Comparison of ENCODE assay signal across 8 cellular contexts in the genomic region with DNA sequence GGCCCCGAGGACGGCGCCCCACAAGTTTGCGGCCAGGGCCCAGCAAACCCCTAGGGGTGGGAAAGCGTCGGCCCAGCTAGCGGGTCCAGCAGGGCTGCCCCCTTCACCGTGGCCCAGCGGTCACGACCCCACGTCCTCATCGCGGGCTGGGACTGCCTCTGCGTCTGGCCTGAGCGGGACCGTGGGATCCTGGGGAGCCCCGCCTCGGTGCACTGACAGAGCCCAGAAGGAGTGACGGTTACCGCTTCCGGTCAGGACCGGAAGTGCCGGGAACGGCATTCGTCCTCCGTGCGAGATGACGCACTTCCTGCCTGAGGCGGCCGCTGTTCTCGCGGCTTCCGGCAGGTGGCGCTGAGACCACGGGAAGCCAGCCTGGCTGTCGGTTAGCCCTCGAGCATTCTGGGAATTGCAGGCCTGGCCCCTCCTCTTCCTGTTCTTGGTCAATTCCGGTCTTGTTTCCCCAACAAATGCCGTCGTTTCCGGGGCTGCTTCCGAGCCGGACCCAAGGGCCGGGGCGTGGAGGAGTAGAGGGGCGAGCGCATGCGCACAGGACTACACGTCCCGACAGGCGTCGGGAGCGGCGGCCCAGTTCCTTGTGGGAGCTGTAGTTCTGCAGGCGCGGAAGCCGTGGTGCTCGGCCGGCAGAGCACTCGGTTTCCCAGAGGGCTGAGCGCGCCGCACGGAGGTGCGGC. TPM values are rescaled to one million over a fixed set of nuclear protein-coding genes. Genes with fewer than 3 reads are reported as not detected.
DNase-seq lines count a peak whose midpoint lies in the region; ATAC-seq and TF ChIP-seq lines count a peak whose summit lies in the region.

TSSC4 (plus strand) TSS at position 682 of the 692 bp plus-strand sequence. CDS start 1,884 bp downstream, outside the sequence.

- peaks cover 33% of the 10 kb centered on the region for H3K36me3 ChIP-seq in RWPE2 (ENCODE audit: low read depth)

- H3K36me3 Mint-ChIP-seq in natural killer cell treated with Interleukin-12 subunit alpha and Interleukin-12 subunit beta and Interleukin-15 and Interleukin-18, amount 100 ng/mL, for 72 hours = peaks cover 5% of the 10 kb centered on the region
- peaks cover 16% of the 10 kb centered on the region for H3K36me3 Mint-ChIP-seq in stimulated activated naive CD8-positive, alpha-beta T cell treated with anti-CD3 and anti-CD28 coated beads, Interleukin-15, Interleukin-2, amounts not matched to agents 100 ng/mL and 50 ng/mL, for 24 hours (ENCODE audit: low read depth)

- peaks cover 6 to 13% of the 10 kb centered on the region in 2 donors for H3K4me1 Mint-ChIP-seq in natural killer cell treated with Interleukin-12 subunit alpha and Interleukin-12 subunit beta and Interleukin-15 and Interleukin-18, amount 100 ng/mL, for 72 hours (ENCODE audit: low read depth in 2 of 2)
- peaks cover 8% of the 10 kb centered on the region for H3K4me1 Mint-ChIP-seq in stimulated activated naive CD8-positive, alpha-beta T cell treated with anti-CD3 and anti-CD28 coated beads, Interleukin-15, Interleukin-2, amounts not matched to agents 100 ng/mL and 50 ng/mL, for 24 hours (ENCODE audit: low read depth)

- DNase-seq in EL (peak; percentile 100), GOT3 (lab: John Stamatoyannopoulos, UW) (peak; percentile 90), LNCaP clone FGC (ENCODE audit: low read depth) (peak; percentile 99), RWPE2 (ENCODE audit: low spot score) (peak; percentile 99), fibroblast of peridontal ligament (ENCODE audit: extremely low read depth) (peak; percentile 100)
- DNase-seq in activated T-helper 9 cell treated with anti-CD3 and anti-CD28 coated beads, Interleukin-2, amount 50 U/mL, for 16 hours (ENCODE audit: low read depth) = peak; percentile 98
- peak; percentile 100 for DNase-seq in natural killer cell treated with Interleukin-12 subunit alpha and Interleukin-12 subunit beta and Interleukin-15 and Interleukin-18, amount 100 ng/mL, for 72 hours (ENCODE audit: low spot score)

- H3K9me3 ChIP-seq in RWPE2 (ENCODE audit: severe bottlenecking) = no peaks in the 10 kb centered on the region

- ATAC-seq in RWPE2 (ENCODE audit: low read depth) = peak; percentile 89
- ATAC-seq in natural killer cell treated with Interleukin-12 subunit alpha and Interleukin-12 subunit beta and Interleukin-15 and Interleukin-18, amount 100 ng/mL, for 72 hours = peak; percentile 90 to 93

- peak within 1 kb of the TSS; percentile 88 for H3K27ac Mint-ChIP-seq in natural killer cell treated with Interleukin-12 subunit alpha and Interleukin-12 subunit beta and Interleukin-15 and Interleukin-18, amount 100 ng/mL, for 72 hours
- peak within 1 kb of the TSS; percentile 83 for H3K27ac Mint-ChIP-seq in stimulated activated naive CD8-positive, alpha-beta T cell treated with anti-CD3 and anti-CD28 coated beads, Interleukin-15, Interleukin-2, amounts not matched to agents 100 ng/mL and 50 ng/mL, for 24 hours

- peak; percentile 100 for TF ChIP-seq CTCF in LNCaP clone FGC (IDR thresholded peaks at IDR 0.05; ENCODE audit: control insufficient read depth, extremely low read depth, insufficient read depth)
- TF ChIP-seq CTCF in RWPE2 (IDR thresholded peaks at IDR 0.05; ENCODE audit: poor library complexity, severe bottlenecking) = peak; percentile 98

- no peaks in the 10 kb centered on the region for H3K9me3 Mint-ChIP-seq in natural killer cell treated with Interleukin-12 subunit alpha and Interleukin-12 subunit beta and Interleukin-15 and Interleukin-18, amount 100 ng/mL, for 72 hours
- H3K9me3 Mint-ChIP-seq in stimulated activated naive CD8-positive, alpha-beta T cell treated with anti-CD3 and anti-CD28 coated beads, Interleukin-15, Interleukin-2, amounts not matched to agents 100 ng/mL and 50 ng/mL, for 24 hours = no peaks in the 10 kb centered on the region

- H3K4me1 ChIP-seq in RWPE2 (ENCODE audit: insufficient read depth, poor library complexity, severe bottlenecking) = peaks cover 4% of the 10 kb centered on the region

- no peaks in the 10 kb centered on the region for H3K27me3 ChIP-seq in RWPE2 (ENCODE audit: insufficient read depth, poor library complexity, severe bottlenecking)

- H3K4me3 Mint-ChIP-seq in natural killer cell treated with Interleukin-12 subunit alpha and Interleukin-12 subunit beta and Interleukin-15 and Interleukin-18, amount 100 ng/mL, for 72 hours = peak within 1 kb of the TSS; percentile 93
- H3K4me3 Mint-ChIP-seq in stimulated activated naive CD8-positive, alpha-beta T cell treated with anti-CD3 and anti-CD28 coated beads, Interleukin-15, Interleukin-2, amounts not matched to agents 100 ng/mL and 50 ng/mL, for 24 hours = peak within 1 kb of the TSS; percentile 91

- H3K27ac ChIP-seq in RWPE2 (ENCODE audit: poor library complexity, severe bottlenecking) = peak within 1 kb of the TSS; percentile 68

- H3K4me3 ChIP-seq in LNCaP clone FGC (ENCODE audit: low read depth, low read length) (peak within 1 kb of the TSS; percentile 100), RWPE2 (ENCODE audit: severe bottlenecking) (peak within 1 kb of the TSS; percentile 80)

- no peaks in the 10 kb centered on the region for H3K27me3 Mint-ChIP-seq in natural killer cell treated with Interleukin-12 subunit alpha and Interleukin-12 subunit beta and Interleukin-15 and Interleukin-18, amount 100 ng/mL, for 72 hours
- H3K27me3 Mint-ChIP-seq in stimulated activated naive CD8-positive, alpha-beta T cell treated with anti-CD3 and anti-CD28 coated beads, Interleukin-15, Interleukin-2, amounts not matched to agents 100 ng/mL and 50 ng/mL, for 24 hours = no peaks in the 10 kb centered on the region

RNA-seq across cellular contexts. Expression of gene TSSC4, which starts in this region (rescaled TPM):
- total RNA-seq in natural killer cell treated with Interleukin-12 subunit alpha and Interleukin-12 subunit beta and Interleukin-15 and Interleukin-18, amount 100 ng/mL, for 72 hours = 10 to 100 TPM; 66.0 to 98.2 TPM

Comparison
In these comparisons a context has a peak if more than half of its experiments do, and no peak if none do; other contexts are left out.
1. Peak in every context shown above with its lines: DNase-seq, ATAC-seq, H3K4me3 ChIP-seq and H3K27ac ChIP-seq.